In the genomic region with DNA sequence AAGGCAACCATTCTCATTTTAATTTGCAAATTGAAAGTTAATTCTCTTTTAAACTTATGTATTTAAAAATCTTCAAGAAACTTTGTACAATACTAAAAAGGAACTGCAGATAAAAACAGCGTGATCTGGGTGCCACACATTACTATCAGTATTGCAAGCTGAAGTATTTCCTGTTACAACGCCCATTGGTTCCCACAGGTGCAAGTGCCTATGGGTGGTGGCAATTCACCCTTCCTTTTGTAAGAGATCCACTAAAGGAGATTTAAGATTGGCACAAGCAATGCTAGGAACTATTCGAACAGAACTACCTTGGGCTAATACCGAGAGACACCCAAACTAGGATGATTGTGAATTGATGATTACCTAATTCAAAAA, we compare ENCODE assay signal across 8 cellular contexts. TPM values are rescaled to one million over a fixed set of nuclear protein-coding genes. Genes with fewer than 3 reads are reported as not detected.
DNase-seq lines count a peak whose midpoint lies in the region; ATAC-seq and TF ChIP-seq lines count a peak whose summit lies in the region.
"Had no signal": no experiment of that assay in that cellular context is flagged by ENCODE, and none has a peak within 500 bp of the region (broad histone marks: within the 10 kb centered on the region; RNA-seq: fewer than 3 reads in every experiment).

No MANE protein-coding gene starts in this region.

- intact Hi-C loops in left ventricle myocardium superior (cut with micrococcal nuclease), result no loop called here

- peaks cover 3% of the 10 kb centered on the region for H3K9me3 Mint-ChIP-seq in activated naive CD4-positive, alpha-beta T cell treated with anti-CD3 and anti-CD28 coated beads, Interleukin-2, amount 10 ng/mL, durations not matched to agents 7 days and 5 days

- DNase-seq in GM13976 (ENCODE audit: low spot score) (peak; percentile 42), LoVo (ENCODE audit: low spot score) (peak; percentile 57), NCI-H510A treated with DMSO at 0.1 percent for 48 hours (lab: John Stamatoyannopoulos, UW) (no peak), T-helper 9 cell (no peak), left ventricle myocardium superior (no peak)
- DNase-seq in activated naive CD4-positive, alpha-beta T cell treated with anti-CD3 and anti-CD28 coated beads, Interleukin-2, amount 10 ng/mL, durations not matched to agents 7 days and 5 days, result peak; percentile 50
- DNase-seq: hypothalamus had no signal

- in situ Hi-C loops in GM13976 (cut with MboI; ENCODE audit: low sequenced_read_pairs, unreplicated experiment), result no loop called here

- no peak for ATAC-seq in left ventricle myocardium superior

- H3K36me3 Mint-ChIP-seq in activated naive CD4-positive, alpha-beta T cell treated with anti-CD3 and anti-CD28 coated beads, Interleukin-2, amount 10 ng/mL, durations not matched to agents 7 days and 5 days, result peaks cover 10% of the 10 kb centered on the region

- H3K27me3 Mint-ChIP-seq in activated naive CD4-positive, alpha-beta T cell treated with anti-CD3 and anti-CD28 coated beads, Interleukin-2, amount 10 ng/mL, durations not matched to agents 7 days and 5 days, result no peaks in the 10 kb centered on the region

- CTCF ChIA-PET in activated naive CD4-positive, alpha-beta T cell treated with anti-CD3 and anti-CD28 coated beads, Interleukin-2, amount 10 ng/mL, durations not matched to agents 7 days and 5 days (lab: Charles Lee), result interaction anchor here (0.5 to 3.5 kb wide), 5 partner anchors 10 to 176 kb away, joined by 3 to 43 read pairs (median 8); a partner anchor contains a TSS

- peak overlapping the region in 12 of 21 experiments; percentile 21 to 85 (median 48) for H3K27ac ChIP-seq in skin epidermis

- peaks cover 36% of the 10 kb centered on the region for H3K4me1 Mint-ChIP-seq in activated naive CD4-positive, alpha-beta T cell treated with anti-CD3 and anti-CD28 coated beads, Interleukin-2, amount 10 ng/mL, durations not matched to agents 7 days and 5 days

- TF ChIP-seq CTCF in GM13976 (IDR thresholded peaks at IDR 0.05; ENCODE audit: borderline replicate concordance, control extremely low read depth, extremely low read depth, insufficient read depth, missing control alignments), result no peak

- peak overlapping the region; percentile 91 for H3K27ac Mint-ChIP-seq in activated naive CD4-positive, alpha-beta T cell treated with anti-CD3 and anti-CD28 coated beads, Interleukin-2, amount 10 ng/mL, durations not matched to agents 7 days and 5 days

- peak overlapping the region in 4 of 7 experiments; percentile 5 to 30 (median 19) for H3K4me3 ChIP-seq in skin epidermis

- H3K4me3 Mint-ChIP-seq in activated naive CD4-positive, alpha-beta T cell treated with anti-CD3 and anti-CD28 coated beads, Interleukin-2, amount 10 ng/mL, durations not matched to agents 7 days and 5 days, result peak overlapping the region; percentile 90

RNA-seq across cellular contexts. Expression of a gene that starts 13.2 kb away (rescaled TPM):
- total RNA-seq in left ventricle myocardium superior, result 20.2 TPM

RNA-seq across cellular contexts. Expression of a gene that starts 16.8 kb away (rescaled TPM):
- total RNA-seq in left ventricle myocardium superior, result 21.2 TPM

Comparison
In these comparisons a context has a peak if more than half of its experiments do, and no peak if none do; other contexts are left out.
1. DNase-seq: peak in GM13976 (single experiment), LoVo (single experiment) and activated naive CD4-positive, alpha-beta T cell treated with anti-CD3 and anti-CD28 coated beads, Interleukin-2, amount 10 ng/mL, durations not matched to agents 7 days and 5 days (single experiment); none in NCI-H510A treated with DMSO at 0.1 percent for 48 hours (single experiment), T-helper 9 cell (single experiment) and left ventricle myocardium superior (single experiment).